11 cellular contexts compared by ENCODE assay signal in the genomic region with DNA sequence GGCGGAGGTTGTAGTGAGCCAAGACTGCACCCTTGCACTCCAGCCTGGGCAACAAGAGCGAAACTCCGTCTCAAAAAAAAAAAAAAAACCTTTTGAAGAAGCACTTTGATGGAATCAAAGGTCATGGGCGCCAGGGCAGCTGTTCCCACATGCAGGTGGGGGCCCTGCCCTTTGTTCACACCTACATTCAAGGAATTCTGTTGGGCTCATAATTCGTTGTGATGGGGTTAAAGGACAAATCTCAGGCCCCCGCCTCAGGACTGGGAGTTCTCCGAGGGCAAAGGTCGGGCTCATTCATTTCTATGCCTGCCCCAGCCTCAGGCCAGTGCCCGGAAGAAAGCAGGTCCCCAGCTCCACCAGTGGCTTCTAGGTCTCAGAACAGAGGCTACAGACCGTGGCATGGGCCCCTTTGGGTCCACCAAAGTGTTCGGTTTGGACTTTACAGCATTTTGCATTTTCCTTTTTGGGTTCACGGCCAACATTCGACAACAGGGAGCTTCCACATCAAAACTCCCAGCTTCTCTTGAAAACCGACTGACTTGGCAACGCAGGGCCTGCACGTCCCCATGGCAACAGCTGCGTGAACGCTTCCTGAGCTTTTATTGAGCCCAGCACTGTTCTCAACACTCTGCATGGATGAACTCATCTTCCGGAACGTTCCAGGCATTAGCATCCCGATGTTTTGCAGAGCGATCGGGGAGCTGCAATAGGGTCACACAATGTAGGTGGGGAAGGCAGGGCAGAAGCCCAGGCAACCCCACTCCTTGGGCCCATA. TPM values are rescaled to one million over a fixed set of nuclear protein-coding genes. Genes with fewer than 3 reads are reported as not detected.
DNase-seq lines count a peak whose midpoint lies in the region; ATAC-seq and TF ChIP-seq lines count a peak whose summit lies in the region.
"Had no signal": no experiment of that assay in that cellular context is flagged by ENCODE, and none has a peak within 500 bp of the region (broad histone marks: within the 10 kb centered on the region; RNA-seq: fewer than 3 reads in every experiment).

No MANE protein-coding gene starts in this region.

- POLR2A ChIA-PET in SK-N-SH (lab: Yijun Ruan, JAX), result no interaction called here

- no peaks in the 10 kb centered on the region for H3K9me3 ChIP-seq in hepatocyte (ENCODE audit: low read depth)
- no peaks in the 10 kb centered on the region for H3K9me3 ChIP-seq in SK-N-SH

- no peaks in the 10 kb centered on the region for H4K20me1 ChIP-seq in hepatocyte (ENCODE audit: insufficient read depth, poor library complexity, severe bottlenecking)
- H4K20me1 ChIP-seq in SK-N-SH (ENCODE audit: insufficient read depth), result no peaks in the 10 kb centered on the region

- TF ChIP-seq CTCF in hepatocyte (IDR thresholded peaks at IDR 0.05; ENCODE audit: poor library complexity), result no peak
- TF ChIP-seq CTCF in SK-N-SH (IDR thresholded peaks at IDR 0.05), result no peak

- ATAC-seq in HG02973 (IDR thresholded peaks at IDR 0.05; ENCODE audit: unreplicated experiment), result no peak
- ATAC-seq in stimulated activated naive CD8-positive, alpha-beta T cell treated with anti-CD3 and anti-CD28 coated beads, Interleukin-15, Interleukin-2, amounts not matched to agents 100 U/mL and 50 U/mL, for 24 hours, result no peak
- ATAC-seq: natural killer cell treated with Interleukin-12 subunit alpha and Interleukin-12 subunit beta and Interleukin-15 and Interleukin-18, amount 100 ng/mL, for 72 hours had no signal

- H3F3A ChIP-seq in SK-N-SH (replicated peaks; ENCODE audit: insufficient read depth), result no peaks in the 10 kb centered on the region

- H3K27me3 ChIP-seq in hepatocyte, result no peaks in the 10 kb centered on the region
- no peaks in the 10 kb centered on the region for H3K27me3 ChIP-seq in SK-N-SH (ENCODE audit: insufficient read depth)

- no peak for TF ChIP-seq RAD21 in SK-N-SH (IDR thresholded peaks at IDR 0.05; ENCODE audit: low read length)

- peak; percentile 21 for DNase-seq in COR-L47 (lab: John Stamatoyannopoulos, UW)
- DNase-seq in amygdala (lab: John Stamatoyannopoulos, UW), result peak in 54 of 56 donors; percentile 3 to 90 (median 70)
- DNase-seq in hepatocyte (ENCODE audit: low spot score), result peak; percentile 68
- peak; percentile 71 for DNase-seq in pons (ENCODE audit: low spot score)
- DNase-seq in GOT3 (lab: John Stamatoyannopoulos, UW), result no peak
- no peak for DNase-seq in SK-N-SH
- DNase-seq in stimulated activated naive CD8-positive, alpha-beta T cell treated with anti-CD3 and anti-CD28 coated beads, Interleukin-15, Interleukin-2, amounts not matched to agents 100 U/mL and 50 U/mL, for 24 hours, result no peak
- DNase-seq: NCI-H510A, T-helper 1 cell had no signal

- H3K79me2 ChIP-seq in hepatocyte (no peaks in the 10 kb centered on the region), SK-N-SH (ENCODE audit: insufficient read depth) (no peaks in the 10 kb centered on the region)

- peak overlapping the region; percentile 65 for H3K4me2 ChIP-seq in hepatocyte
- H3K4me2 ChIP-seq in SK-N-SH, result no peak overlapping the region

- H3K4me1 ChIP-seq in hepatocyte (ENCODE audit: insufficient read depth), result peaks cover 14% of the 10 kb centered on the region
- no peaks in the 10 kb centered on the region for H3K4me1 ChIP-seq in SK-N-SH (ENCODE audit: control insufficient read depth in 1 of 2, insufficient read depth in 2 of 2, low read depth in 1 of 2, low read length in 1 of 2)

- H3K9ac ChIP-seq in SK-N-SH, result no peak overlapping the region

- H3K27ac ChIP-seq in hepatocyte, result peak overlapping the region; percentile 86
- H3K27ac ChIP-seq in SK-N-SH (ENCODE audit: low read depth in 2 of 2, low read length in 1 of 2), result no peak overlapping the region

- H3K9me2 ChIP-seq in hepatocyte (replicated peaks; ENCODE audit: insufficient read depth) (no peaks in the 10 kb centered on the region), SK-N-SH (no peaks in the 10 kb centered on the region)

- CTCF ChIA-PET in SK-N-SH (lab: Yijun Ruan, JAX), result interaction anchor here (2.1 kb wide), 1 partner anchor 9 kb away, joined by 6 read pairs; no protein-coding TSS in a partner anchor

- 62% methylated on average over 23 of the region's 23 CpGs for WGBS in hepatocyte (ENCODE audit: low lambda C conversion rate, missing lambda C conversion rate)
- 79% methylated on average over 23 of the region's 23 CpGs for WGBS in SK-N-SH (ENCODE audit: low lambda C conversion rate)

- H3K4me3 ChIP-seq in hepatocyte, result no peak overlapping the region
- H3K4me3 ChIP-seq in SK-N-SH (ENCODE audit: low read depth in 2 of 2, low read length in 1 of 2), result no peak overlapping the region

- peak overlapping the region; percentile 55 for H2AFZ ChIP-seq in hepatocyte
- H2AFZ ChIP-seq in SK-N-SH (ENCODE audit: low read depth), result no peak overlapping the region

- H3K36me3 ChIP-seq in hepatocyte (replicated peaks; ENCODE audit: insufficient read depth, low read depth), result no peaks in the 10 kb centered on the region
- H3K36me3 ChIP-seq in SK-N-SH (replicated peaks in 1 of 2; ENCODE audit: control insufficient read depth in 1 of 2, insufficient read depth in 2 of 2, low read length in 1 of 2), result no peaks in the 10 kb centered on the region

- TF ChIP-seq EP300 in SK-N-SH (IDR thresholded peaks at IDR 0.05; ENCODE audit: borderline replicate concordance in 1 of 2, low read depth in 1 of 2, low read length in 1 of 2), result no peak

TF ChIP-seq in SK-N-SH, 30 proteins besides CTCF, POLR2A, EP300 and RAD21:
- TF ChIP-seq TAF1 (IDR thresholded peaks at IDR 0.05; ENCODE audit: borderline replicate concordance, low read depth, low read length) (no peak), JUND (IDR thresholded peaks at IDR 0.05) (no peak), EZH2phosphoT487 (IDR thresholded peaks at IDR 0.05; ENCODE audit: borderline replicate concordance, low read depth) (no peak), SMC3 (IDR thresholded peaks at IDR 0.05; ENCODE audit: low read depth, low read length) (no peak), FOXM1 (IDR thresholded peaks at IDR 0.05; ENCODE audit: low read depth) (no peak), NRF1 (IDR thresholded peaks at IDR 0.05; ENCODE audit: low read depth, low read length) (no peak), POLR2AphosphoS5 (IDR thresholded peaks at IDR 0.05; ENCODE audit: low read depth, low read length) (no peak), SIN3A (IDR thresholded peaks at IDR 0.05; ENCODE audit: borderline replicate concordance, low read depth, low read length) (no peak), RXRA (IDR thresholded peaks at IDR 0.05; ENCODE audit: borderline replicate concordance, low read depth) (no peak), USF1 (IDR thresholded peaks at IDR 0.05; ENCODE audit: borderline replicate concordance, low read depth) (no peak), TCF12 (IDR thresholded peaks at IDR 0.05) (no peak), RCOR1 (IDR thresholded peaks at IDR 0.05; ENCODE audit: low read length) (no peak), FOSL2 (IDR thresholded peaks at IDR 0.05; ENCODE audit: borderline replicate concordance, low read depth) (no peak), CHD2 (IDR thresholded peaks at IDR 0.05; ENCODE audit: low read length, partially characterized antibody) (no peak)
TF ChIP-seq in SK-N-SH: peak in this region for 0.

RNA-seq across cellular contexts. Expression of gene GTF2F1, which starts 10.1 kb away (rescaled TPM):
- total RNA-seq in hepatocyte, result 47.5 and 52.1 TPM in 2 replicates
- polyA plus RNA-seq in hepatocyte (40.0 and 44.6 TPM in 2 replicates), SK-N-SH (2012; rRNA removed) (80.1 and 104 TPM in 2 replicates)
- polyA plus RNA-seq in SK-N-SH (2012; cell fraction: cytosol; rRNA removed), result 86.3 and 98.8 TPM in 2 replicates
- polyA plus RNA-seq in SK-N-SH (2012; cell fraction: nucleus; rRNA removed), result 107 and 113 TPM in 2 replicates

RNA-seq across cellular contexts. Expression of gene KHSRP, which starts 21.6 kb away (rescaled TPM):
- 94.2 and 133 TPM in 2 replicates for total RNA-seq in hepatocyte
- polyA plus RNA-seq in hepatocyte, result 196 and 202 TPM in 2 replicates
- polyA plus RNA-seq in SK-N-SH (2012; rRNA removed), result 57.1 and 96.8 TPM in 2 replicates
- 50.4 and 82.3 TPM in 2 replicates for polyA plus RNA-seq in SK-N-SH (2012; cell fraction: cytosol; rRNA removed)
- 78.4 and 95.7 TPM in 2 replicates for polyA plus RNA-seq in SK-N-SH (2012; cell fraction: nucleus; rRNA removed)

RNA-seq across cellular contexts. Expression of gene PSPN, which starts 27.3 kb away (rescaled TPM):
- 2.4 and 2.7 TPM in 2 replicates for total RNA-seq in hepatocyte
- polyA plus RNA-seq in hepatocyte (1.5 and 2.7 TPM in 2 replicates), SK-N-SH (2012; rRNA removed) (0.41 and 0.59 TPM in 2 replicates)
- polyA plus RNA-seq in SK-N-SH (2012; cell fraction: cytosol; rRNA removed), result 0.32 and 0.38 TPM in 2 replicates
- polyA plus RNA-seq in SK-N-SH (2012; cell fraction: nucleus; rRNA removed), result 0.74 and 0.88 TPM in 2 replicates

RNA-seq across cellular contexts. Expression of gene ALKBH7, which starts 30.4 kb away (rescaled TPM):
- total RNA-seq in hepatocyte, result 42.8 and 45.3 TPM in 2 replicates
- 99.3 and 116 TPM in 2 replicates for polyA plus RNA-seq in hepatocyte
- polyA plus RNA-seq in SK-N-SH (2012; rRNA removed), result 37.2 and 46.0 TPM in 2 replicates
- 21.9 and 32.6 TPM in 2 replicates for polyA plus RNA-seq in SK-N-SH (2012; cell fraction: cytosol; rRNA removed)
- 34.3 and 47.4 TPM in 2 replicates for polyA plus RNA-seq in SK-N-SH (2012; cell fraction: nucleus; rRNA removed)

RNA-seq across cellular contexts. Expression of gene SLC25A41, which starts 30.5 kb away (rescaled TPM):
- 0.16 and 0.27 TPM in 2 replicates for total RNA-seq in hepatocyte
- polyA plus RNA-seq in hepatocyte (0.50 TPM in 1 of 2 replicates, not detected in the other), SK-N-SH (2012; rRNA removed) (0.06 and 0.12 TPM in 2 replicates)
- 0.03 and 0.05 TPM in 2 replicates for polyA plus RNA-seq in SK-N-SH (2012; cell fraction: cytosol; rRNA removed)
- polyA plus RNA-seq in SK-N-SH (2012; cell fraction: nucleus; rRNA removed), result 0.25 and 0.31 TPM in 2 replicates
- total RNA-seq: natural killer cell treated with Interleukin-12 subunit alpha and Interleukin-12 subunit beta and Interleukin-15 and Interleukin-18, amount 100 ng/mL, for 72 hours had no signal

Comparison
In these comparisons a context has a peak if more than half of its experiments do, and no peak if none do; other contexts are left out.
1. DNase-seq: peak in COR-L47 (single experiment), amygdala (54 of 56), hepatocyte (single experiment) and pons (single experiment); none in GOT3 (single experiment), SK-N-SH (single experiment) and stimulated activated naive CD8-positive, alpha-beta T cell treated with anti-CD3 and anti-CD28 coated beads, Interleukin-15, Interleukin-2, amounts not matched to agents 100 U/mL and 50 U/mL, for 24 hours (single experiment).